1 cellular context compared by ENCODE assay signal in the genomic region with DNA sequence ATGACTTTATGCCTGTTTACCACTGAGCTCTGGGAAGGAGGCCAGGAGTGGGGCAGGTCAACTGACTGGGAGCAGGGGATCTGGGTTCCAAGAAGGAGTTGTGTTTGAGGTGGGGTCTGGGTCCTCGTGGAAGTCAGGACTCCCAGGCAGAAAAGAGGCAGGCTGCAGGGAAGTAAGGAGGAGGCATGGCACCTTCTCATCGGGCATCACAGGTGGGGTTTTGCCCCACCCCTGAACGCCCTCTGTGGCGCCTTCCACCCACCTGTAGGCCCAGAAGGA.
TF ChIP-seq lines count a peak whose summit lies in the region.

No MANE protein-coding gene starts in this region.

TF ChIP-seq in IMR-90, 13 proteins besides CTCF, POLR2A, EP300 and RAD21:
- no peak for TF ChIP-seq SMC3 (IDR thresholded peaks at IDR 0.05; ENCODE audit: low read depth, low read length)
- TF ChIP-seq RFX5 (IDR thresholded peaks at IDR 0.05; ENCODE audit: low read depth, low read length): no peak
- TF ChIP-seq FOS (IDR thresholded peaks at IDR 0.05; ENCODE audit: low read depth, low read length): no peak
- TF ChIP-seq, protein P1, sequence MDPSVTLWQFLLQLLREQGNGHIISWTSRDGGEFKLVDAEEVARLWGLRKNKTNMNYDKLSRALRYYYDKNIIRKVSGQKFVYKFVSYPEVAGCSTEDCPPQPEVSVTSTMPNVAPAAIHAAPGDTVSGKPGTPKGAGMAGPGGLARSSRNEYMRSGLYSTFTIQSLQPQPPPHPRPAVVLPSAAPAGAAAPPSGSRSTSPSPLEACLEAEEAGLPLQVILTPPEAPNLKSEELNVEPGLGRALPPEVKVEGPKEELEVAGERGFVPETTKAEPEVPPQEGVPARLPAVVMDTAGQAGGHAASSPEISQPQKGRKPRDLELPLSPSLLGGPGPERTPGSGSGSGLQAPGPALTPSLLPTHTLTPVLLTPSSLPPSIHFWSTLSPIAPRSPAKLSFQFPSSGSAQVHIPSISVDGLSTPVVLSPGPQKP (IDR thresholded peaks at IDR 0.05; ENCODE audit: borderline replicate concordance, low read depth, low read length): no peak
- no peak for TF ChIP-seq RCOR1 (IDR thresholded peaks at IDR 0.05; ENCODE audit: insufficient replicate concordance, low read length)
- no peak for TF ChIP-seq BHLHE40 (IDR thresholded peaks at IDR 0.05; ENCODE audit: low read depth, low read length)
- no peak for TF ChIP-seq MAFK (IDR thresholded peaks at IDR 0.05; ENCODE audit: low read depth, low read length)
- TF ChIP-seq CEBPB (IDR thresholded peaks at IDR 0.05; ENCODE audit: low read depth, low read length): no peak
- no peak for TF ChIP-seq MAZ (IDR thresholded peaks at IDR 0.05; ENCODE audit: borderline replicate concordance, low read depth, low read length)
- no peak for TF ChIP-seq NFE2L2 (IDR thresholded peaks at IDR 0.05; ENCODE audit: low read depth, low read length)
- TF ChIP-seq, protein P2, sequence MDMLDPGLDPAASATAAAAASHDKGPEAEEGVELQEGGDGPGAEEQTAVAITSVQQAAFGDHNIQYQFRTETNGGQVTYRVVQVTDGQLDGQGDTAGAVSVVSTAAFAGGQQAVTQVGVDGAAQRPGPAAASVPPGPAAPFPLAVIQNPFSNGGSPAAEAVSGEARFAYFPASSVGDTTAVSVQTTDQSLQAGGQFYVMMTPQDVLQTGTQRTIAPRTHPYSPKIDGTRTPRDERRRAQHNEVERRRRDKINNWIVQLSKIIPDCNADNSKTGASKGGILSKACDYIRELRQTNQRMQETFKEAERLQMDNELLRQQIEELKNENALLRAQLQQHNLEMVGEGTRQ (IDR thresholded peaks at IDR 0.05; ENCODE audit: low read depth, low read length): no peak
- no peak for TF ChIP-seq CHD1 (IDR thresholded peaks at IDR 0.05; ENCODE audit: low read depth, low read length)
- no peak for TF ChIP-seq MXI1 (IDR thresholded peaks at IDR 0.05; ENCODE audit: borderline replicate concordance, low read depth, low read length)
